23 cellular contexts compared by ENCODE assay signal in genomic region chr4:76296421-76296820, GRCh38. TPM values are rescaled to one million over a fixed set of nuclear protein-coding genes. Genes with fewer than 3 reads are reported as not detected.
"Had no signal": no experiment of that assay in that cellular context is flagged by ENCODE, and none has a peak within 500 bp of the region (broad histone marks: within the 10 kb centered on the region; RNA-seq: fewer than 3 reads in every experiment).

No MANE protein-coding gene starts in this region.

- H3K9me3 ChIP-seq: uterus had no signal

- ATAC-seq: activated CD4-positive, alpha-beta T cell treated with anti-CD3 and anti-CD28 coated beads for 36 hours; activated naive CD4-positive, alpha-beta T cell treated with anti-CD3 and anti-CD28 coated beads, Interleukin-2, amount 50 U/mL, for 72 hours; activated T-cell treated with anti-CD3 and anti-CD28 coated beads, Interleukin-2, amount 50 U/mL, for 72 hours; foreskin keratinocyte; heart left ventricle; left colon; sciatic nerve; stimulated activated effector memory CD8-positive, alpha-beta T cell treated with anti-CD3 and anti-CD28 coated beads, Interleukin-12 subunit alpha, Interleukin-12 subunit beta, amount 100 ng/mL, for 72 hours had no signal

- H3K27me3 ChIP-seq: breast epithelium, heart left ventricle, uterus had no signal

- H3K27ac ChIP-seq: breast epithelium, foreskin keratinocyte, heart left ventricle, skin epidermis, uterus had no signal

- DNase-seq: activated CD4-positive, alpha-beta T cell treated with anti-CD3 and anti-CD28 coated beads for 36 hours; activated CD4-positive, CD25-positive, alpha-beta regulatory T cell; activated naive CD4-positive, alpha-beta T cell; activated T-cell treated with anti-CD3 and anti-CD28 coated beads for 4 hours; activated T-cell treated with anti-CD3 and anti-CD28 coated beads, Interleukin-2, amount 50 U/mL, for 72 hours; central memory CD4-positive, alpha-beta T cell; foreskin keratinocyte; heart left ventricle; hypothalamus; immature natural killer cell; kidney; left colon; mammary epithelial cell; posterior cingulate gyrus; stimulated activated CD4-positive, alpha-beta T cell treated with anti-CD3 and anti-CD28 coated beads, Interleukin-4, amount 100 ng/mL, for 24 hours; substantia nigra; uterus had no signal

- H3K4me1 ChIP-seq: breast epithelium, foreskin keratinocyte, uterus had no signal

- H3K36me3 ChIP-seq: breast epithelium, heart left ventricle, uterus had no signal

- H3K4me3 ChIP-seq: breast epithelium, heart left ventricle, skin epidermis, uterus had no signal

RNA-seq across cellular contexts. Expression of gene FAM47E, which starts 44.9 kb away (rescaled TPM):
- polyA plus RNA-seq: endothelial cell of umbilical vein, foreskin keratinocyte, immature natural killer cell had no signal
